In genomic region chr6:46302176-46302575, GRCh38 we compare ENCODE assay signal across 20 cellular contexts.
"Had no signal": no experiment of that assay in that cellular context is flagged by ENCODE, and none has a peak within 500 bp of the region (broad histone marks: within the 10 kb centered on the region; RNA-seq: fewer than 3 reads in every experiment).

No MANE protein-coding gene starts in this region.

- H3K4me2 ChIP-seq: SK-N-SH had no signal

- H3K4me3 ChIP-seq: K562 had no signal

- ATAC-seq: K562 had no signal

- H3K9me3 ChIP-seq: SK-N-SH had no signal

- H3K9me2 ChIP-seq: SK-N-SH had no signal

- H3K9ac ChIP-seq: SK-N-SH had no signal

- DNase-seq: MV-4-11, NCI-H1048, NCI-H1105, NCI-H1417, NCI-H146, NCI-H1694 treated with DMSO at 0.1 percent for 48 hours, NCI-H1930, NCI-H2081, NCI-H2107, NCI-H2227 treated with DMSO at 0.1 percent for 48 hours, NCI-H446, NCI-H510A, NCI-H524 treated with DMSO at 0.1 percent for 48 hours, NCI-H69, NCI-H774, RPMI8226, SHP77, SK-N-SH, SW 1271 had no signal
